ENCODE assay signal across 1 cellular context in the genomic region with DNA sequence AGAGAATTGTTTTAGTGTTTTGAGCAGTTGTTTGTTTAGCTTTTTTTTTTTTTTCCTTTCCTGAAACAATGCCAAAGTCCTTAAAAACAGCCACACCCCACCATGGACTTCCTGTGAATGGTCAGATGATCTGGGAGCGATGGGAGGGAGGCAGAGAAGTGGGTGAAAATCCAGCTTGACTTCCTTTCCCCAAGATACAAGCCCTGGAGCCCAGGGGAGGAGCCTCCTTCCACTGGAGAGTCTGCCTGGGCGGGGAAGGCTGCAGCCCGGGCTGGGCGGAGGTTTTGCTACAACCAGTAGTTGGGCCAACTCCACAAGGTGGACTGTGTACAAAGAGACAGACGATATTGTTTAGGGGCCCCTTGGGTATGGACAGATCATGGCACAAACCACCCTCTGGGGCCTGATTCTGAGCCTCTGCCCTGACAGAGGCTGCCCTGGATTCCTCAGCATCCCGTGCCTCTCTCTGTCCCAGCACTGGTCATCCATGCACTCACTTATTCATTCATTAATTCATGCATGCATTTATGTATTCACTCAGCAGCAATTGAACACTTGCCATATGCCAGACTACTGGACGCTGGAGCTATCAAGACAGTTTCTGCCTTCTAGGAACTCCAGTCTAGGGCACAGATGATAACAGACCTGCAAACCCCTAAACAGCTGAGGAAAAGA.
TF ChIP-seq lines count a peak whose summit lies in the region.

No MANE protein-coding gene starts in this region.

TF ChIP-seq in HepG2, 621 proteins besides CTCF, POLR2A, EP300 and RAD21 (continues in another document):
- TF ChIP-seq TBX2 (CRISPR knock-in tag; IDR thresholded peaks at IDR 0.05; ENCODE audit: borderline replicate concordance), result peak; percentile 17; the same call in 1 of the 2 replicates
- TF ChIP-seq TBX3 (IDR thresholded peaks at IDR 0.05; ENCODE audit: borderline replicate concordance), result no peak
- no peak for TF ChIP-seq ZNF3 (CRISPR knock-in tag; IDR thresholded peaks at IDR 0.05)
- no peak for TF ChIP-seq SOX13 (IDR thresholded peaks at IDR 0.05)
- TF ChIP-seq SOX13 (CRISPR knock-in tag; conservative IDR thresholded peaks at IDR 0.05 in 1 of 2, IDR thresholded peaks at IDR 0.05 in 1 of 2), result peak in 1 of 2 experiments; percentile 15; a peak in 1 of 4 replicates
- TF ChIP-seq, protein P1, sequence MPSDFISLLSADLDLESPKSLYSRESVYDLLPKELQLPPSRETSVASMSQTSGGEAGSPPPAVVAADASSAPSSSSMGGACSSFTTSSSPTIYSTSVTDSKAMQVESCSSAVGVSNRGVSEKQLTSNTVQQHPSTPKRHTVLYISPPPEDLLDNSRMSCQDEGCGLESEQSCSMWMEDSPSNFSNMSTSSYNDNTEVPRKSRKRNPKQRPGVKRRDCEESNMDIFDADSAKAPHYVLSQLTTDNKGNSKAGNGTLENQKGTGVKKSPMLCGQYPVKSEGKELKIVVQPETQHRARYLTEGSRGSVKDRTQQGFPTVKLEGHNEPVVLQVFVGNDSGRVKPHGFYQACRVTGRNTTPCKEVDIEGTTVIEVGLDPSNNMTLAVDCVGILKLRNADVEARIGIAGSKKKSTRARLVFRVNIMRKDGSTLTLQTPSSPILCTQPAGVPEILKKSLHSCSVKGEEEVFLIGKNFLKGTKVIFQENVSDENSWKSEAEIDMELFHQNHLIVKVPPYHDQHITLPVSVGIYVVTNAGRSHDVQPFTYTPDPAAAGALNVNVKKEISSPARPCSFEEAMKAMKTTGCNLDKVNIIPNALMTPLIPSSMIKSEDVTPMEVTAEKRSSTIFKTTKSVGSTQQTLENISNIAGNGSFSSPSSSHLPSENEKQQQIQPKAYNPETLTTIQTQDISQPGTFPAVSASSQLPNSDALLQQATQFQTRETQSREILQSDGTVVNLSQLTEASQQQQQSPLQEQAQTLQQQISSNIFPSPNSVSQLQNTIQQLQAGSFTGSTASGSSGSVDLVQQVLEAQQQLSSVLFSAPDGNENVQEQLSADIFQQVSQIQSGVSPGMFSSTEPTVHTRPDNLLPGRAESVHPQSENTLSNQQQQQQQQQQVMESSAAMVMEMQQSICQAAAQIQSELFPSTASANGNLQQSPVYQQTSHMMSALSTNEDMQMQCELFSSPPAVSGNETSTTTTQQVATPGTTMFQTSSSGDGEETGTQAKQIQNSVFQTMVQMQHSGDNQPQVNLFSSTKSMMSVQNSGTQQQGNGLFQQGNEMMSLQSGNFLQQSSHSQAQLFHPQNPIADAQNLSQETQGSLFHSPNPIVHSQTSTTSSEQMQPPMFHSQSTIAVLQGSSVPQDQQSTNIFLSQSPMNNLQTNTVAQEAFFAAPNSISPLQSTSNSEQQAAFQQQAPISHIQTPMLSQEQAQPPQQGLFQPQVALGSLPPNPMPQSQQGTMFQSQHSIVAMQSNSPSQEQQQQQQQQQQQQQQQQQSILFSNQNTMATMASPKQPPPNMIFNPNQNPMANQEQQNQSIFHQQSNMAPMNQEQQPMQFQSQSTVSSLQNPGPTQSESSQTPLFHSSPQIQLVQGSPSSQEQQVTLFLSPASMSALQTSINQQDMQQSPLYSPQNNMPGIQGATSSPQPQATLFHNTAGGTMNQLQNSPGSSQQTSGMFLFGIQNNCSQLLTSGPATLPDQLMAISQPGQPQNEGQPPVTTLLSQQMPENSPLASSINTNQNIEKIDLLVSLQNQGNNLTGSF (CRISPR knock-in tag; IDR thresholded peaks at IDR 0.05), result no peak
- no peak for TF ChIP-seq ATRX (CRISPR knock-in tag; IDR thresholded peaks at IDR 0.05; ENCODE audit: borderline replicate concordance)
- peak; percentile 39; the same call in 1 of the 2 replicates for TF ChIP-seq ELF3 (CRISPR knock-in tag; IDR thresholded peaks at IDR 0.05)
- TF ChIP-seq, protein P2, sequence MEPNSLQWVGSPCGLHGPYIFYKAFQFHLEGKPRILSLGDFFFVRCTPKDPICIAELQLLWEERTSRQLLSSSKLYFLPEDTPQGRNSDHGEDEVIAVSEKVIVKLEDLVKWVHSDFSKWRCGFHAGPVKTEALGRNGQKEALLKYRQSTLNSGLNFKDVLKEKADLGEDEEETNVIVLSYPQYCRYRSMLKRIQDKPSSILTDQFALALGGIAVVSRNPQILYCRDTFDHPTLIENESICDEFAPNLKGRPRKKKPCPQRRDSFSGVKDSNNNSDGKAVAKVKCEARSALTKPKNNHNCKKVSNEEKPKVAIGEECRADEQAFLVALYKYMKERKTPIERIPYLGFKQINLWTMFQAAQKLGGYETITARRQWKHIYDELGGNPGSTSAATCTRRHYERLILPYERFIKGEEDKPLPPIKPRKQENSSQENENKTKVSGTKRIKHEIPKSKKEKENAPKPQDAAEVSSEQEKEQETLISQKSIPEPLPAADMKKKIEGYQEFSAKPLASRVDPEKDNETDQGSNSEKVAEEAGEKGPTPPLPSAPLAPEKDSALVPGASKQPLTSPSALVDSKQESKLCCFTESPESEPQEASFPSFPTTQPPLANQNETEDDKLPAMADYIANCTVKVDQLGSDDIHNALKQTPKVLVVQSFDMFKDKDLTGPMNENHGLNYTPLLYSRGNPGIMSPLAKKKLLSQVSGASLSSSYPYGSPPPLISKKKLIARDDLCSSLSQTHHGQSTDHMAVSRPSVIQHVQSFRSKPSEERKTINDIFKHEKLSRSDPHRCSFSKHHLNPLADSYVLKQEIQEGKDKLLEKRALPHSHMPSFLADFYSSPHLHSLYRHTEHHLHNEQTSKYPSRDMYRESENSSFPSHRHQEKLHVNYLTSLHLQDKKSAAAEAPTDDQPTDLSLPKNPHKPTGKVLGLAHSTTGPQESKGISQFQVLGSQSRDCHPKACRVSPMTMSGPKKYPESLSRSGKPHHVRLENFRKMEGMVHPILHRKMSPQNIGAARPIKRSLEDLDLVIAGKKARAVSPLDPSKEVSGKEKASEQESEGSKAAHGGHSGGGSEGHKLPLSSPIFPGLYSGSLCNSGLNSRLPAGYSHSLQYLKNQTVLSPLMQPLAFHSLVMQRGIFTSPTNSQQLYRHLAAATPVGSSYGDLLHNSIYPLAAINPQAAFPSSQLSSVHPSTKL (CRISPR knock-in tag; IDR thresholded peaks at IDR 0.05), result peak; percentile 26; the same call in 1 of the 2 replicates
- TF ChIP-seq, protein P3, sequence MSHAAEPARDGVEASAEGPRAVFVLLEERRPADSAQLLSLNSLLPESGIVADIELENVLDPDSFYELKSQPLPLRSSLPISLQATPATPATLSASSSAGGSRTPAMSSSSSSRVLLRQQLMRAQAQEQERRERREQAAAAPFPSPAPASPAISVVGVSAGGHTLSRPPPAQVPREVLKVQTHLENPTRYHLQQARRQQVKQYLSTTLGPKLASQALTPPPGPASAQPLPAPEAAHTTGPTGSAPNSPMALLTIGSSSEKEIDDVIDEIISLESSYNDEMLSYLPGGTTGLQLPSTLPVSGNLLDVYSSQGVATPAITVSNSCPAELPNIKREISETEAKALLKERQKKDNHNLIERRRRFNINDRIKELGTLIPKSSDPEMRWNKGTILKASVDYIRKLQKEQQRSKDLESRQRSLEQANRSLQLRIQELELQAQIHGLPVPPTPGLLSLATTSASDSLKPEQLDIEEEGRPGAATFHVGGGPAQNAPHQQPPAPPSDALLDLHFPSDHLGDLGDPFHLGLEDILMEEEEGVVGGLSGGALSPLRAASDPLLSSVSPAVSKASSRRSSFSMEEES (CRISPR knock-in tag; IDR thresholded peaks at IDR 0.05), result peak; percentile 57; the same call in 1 of the 2 replicates
- TF ChIP-seq ZNF317 (CRISPR knock-in tag; IDR thresholded peaks at IDR 0.05), result peak; percentile 65; the same call in 1 of the 2 replicates
- TF ChIP-seq, protein P4, sequence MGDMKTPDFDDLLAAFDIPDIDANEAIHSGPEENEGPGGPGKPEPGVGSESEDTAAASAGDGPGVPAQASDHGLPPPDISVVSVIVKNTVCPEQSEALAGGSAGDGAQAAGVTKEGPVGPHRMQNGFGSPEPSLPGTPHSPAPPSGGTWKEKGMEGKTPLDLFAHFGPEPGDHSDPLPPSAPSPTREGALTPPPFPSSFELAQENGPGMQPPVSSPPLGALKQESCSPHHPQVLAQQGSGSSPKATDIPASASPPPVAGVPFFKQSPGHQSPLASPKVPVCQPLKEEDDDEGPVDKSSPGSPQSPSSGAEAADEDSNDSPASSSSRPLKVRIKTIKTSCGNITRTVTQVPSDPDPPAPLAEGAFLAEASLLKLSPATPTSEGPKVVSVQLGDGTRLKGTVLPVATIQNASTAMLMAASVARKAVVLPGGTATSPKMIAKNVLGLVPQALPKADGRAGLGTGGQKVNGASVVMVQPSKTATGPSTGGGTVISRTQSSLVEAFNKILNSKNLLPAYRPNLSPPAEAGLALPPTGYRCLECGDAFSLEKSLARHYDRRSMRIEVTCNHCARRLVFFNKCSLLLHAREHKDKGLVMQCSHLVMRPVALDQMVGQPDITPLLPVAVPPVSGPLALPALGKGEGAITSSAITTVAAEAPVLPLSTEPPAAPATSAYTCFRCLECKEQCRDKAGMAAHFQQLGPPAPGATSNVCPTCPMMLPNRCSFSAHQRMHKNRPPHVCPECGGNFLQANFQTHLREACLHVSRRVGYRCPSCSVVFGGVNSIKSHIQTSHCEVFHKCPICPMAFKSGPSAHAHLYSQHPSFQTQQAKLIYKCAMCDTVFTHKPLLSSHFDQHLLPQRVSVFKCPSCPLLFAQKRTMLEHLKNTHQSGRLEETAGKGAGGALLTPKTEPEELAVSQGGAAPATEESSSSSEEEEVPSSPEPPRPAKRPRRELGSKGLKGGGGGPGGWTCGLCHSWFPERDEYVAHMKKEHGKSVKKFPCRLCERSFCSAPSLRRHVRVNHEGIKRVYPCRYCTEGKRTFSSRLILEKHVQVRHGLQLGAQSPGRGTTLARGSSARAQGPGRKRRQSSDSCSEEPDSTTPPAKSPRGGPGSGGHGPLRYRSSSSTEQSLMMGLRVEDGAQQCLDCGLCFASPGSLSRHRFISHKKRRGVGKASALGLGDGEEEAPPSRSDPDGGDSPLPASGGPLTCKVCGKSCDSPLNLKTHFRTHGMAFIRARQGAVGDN (CRISPR knock-in tag; IDR thresholded peaks at IDR 0.05), result peak; percentile 48
- TF ChIP-seq, protein P5, sequence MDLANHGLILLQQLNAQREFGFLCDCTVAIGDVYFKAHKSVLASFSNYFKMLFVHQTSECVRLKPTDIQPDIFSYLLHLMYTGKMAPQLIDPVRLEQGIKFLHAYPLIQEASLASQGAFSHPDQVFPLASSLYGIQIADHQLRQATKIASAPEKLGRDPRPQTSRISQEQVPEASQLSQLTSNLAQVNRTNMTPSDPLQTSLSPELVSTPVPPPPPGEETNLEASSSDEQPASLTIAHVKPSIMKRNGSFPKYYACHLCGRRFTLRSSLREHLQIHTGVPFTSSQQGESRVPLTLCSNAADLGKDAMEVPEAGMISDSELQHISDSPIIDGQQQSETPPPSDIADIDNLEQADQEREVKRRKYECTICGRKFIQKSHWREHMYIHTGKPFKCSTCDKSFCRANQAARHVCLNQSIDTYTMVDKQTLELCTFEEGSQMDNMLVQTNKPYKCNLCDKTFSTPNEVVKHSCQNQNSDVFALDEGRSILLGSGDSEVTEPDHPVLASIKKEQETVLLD (CRISPR knock-in tag; IDR thresholded peaks at IDR 0.05; ENCODE audit: low read depth), result no peak
- TF ChIP-seq, protein P6, sequence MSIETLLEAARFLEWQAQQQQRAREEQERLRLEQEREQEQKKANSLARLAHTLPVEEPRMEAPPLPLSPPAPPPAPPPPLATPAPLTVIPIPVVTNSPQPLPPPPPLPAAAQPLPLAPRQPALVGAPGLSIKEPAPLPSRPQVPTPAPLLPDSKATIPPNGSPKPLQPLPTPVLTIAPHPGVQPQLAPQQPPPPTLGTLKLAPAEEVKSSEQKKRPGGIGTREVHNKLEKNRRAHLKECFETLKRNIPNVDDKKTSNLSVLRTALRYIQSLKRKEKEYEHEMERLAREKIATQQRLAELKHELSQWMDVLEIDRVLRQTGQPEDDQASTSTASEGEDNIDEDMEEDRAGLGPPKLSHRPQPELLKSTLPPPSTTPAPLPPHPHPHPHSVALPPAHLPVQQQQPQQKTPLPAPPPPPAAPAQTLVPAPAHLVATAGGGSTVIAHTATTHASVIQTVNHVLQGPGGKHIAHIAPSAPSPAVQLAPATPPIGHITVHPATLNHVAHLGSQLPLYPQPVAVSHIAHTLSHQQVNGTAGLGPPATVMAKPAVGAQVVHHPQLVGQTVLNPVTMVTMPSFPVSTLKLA (IDR thresholded peaks at IDR 0.05), result no peak
- TF ChIP-seq, protein P7, sequence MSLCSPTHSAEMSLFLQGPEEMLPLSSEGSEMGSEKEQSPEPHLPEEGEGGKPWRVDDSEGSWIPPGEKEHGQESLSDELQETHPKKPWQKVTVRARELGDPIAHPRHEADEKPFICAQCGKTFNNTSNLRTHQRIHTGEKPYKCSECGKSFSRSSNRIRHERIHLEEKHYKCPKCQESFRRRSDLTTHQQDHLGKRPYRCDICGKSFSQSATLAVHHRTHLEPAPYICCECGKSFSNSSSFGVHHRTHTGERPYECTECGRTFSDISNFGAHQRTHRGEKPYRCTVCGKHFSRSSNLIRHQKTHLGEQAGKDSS (CRISPR knock-in tag; IDR thresholded peaks at IDR 0.05; ENCODE audit: borderline replicate concordance, low read depth), result no peak
- TF ChIP-seq, protein P8, sequence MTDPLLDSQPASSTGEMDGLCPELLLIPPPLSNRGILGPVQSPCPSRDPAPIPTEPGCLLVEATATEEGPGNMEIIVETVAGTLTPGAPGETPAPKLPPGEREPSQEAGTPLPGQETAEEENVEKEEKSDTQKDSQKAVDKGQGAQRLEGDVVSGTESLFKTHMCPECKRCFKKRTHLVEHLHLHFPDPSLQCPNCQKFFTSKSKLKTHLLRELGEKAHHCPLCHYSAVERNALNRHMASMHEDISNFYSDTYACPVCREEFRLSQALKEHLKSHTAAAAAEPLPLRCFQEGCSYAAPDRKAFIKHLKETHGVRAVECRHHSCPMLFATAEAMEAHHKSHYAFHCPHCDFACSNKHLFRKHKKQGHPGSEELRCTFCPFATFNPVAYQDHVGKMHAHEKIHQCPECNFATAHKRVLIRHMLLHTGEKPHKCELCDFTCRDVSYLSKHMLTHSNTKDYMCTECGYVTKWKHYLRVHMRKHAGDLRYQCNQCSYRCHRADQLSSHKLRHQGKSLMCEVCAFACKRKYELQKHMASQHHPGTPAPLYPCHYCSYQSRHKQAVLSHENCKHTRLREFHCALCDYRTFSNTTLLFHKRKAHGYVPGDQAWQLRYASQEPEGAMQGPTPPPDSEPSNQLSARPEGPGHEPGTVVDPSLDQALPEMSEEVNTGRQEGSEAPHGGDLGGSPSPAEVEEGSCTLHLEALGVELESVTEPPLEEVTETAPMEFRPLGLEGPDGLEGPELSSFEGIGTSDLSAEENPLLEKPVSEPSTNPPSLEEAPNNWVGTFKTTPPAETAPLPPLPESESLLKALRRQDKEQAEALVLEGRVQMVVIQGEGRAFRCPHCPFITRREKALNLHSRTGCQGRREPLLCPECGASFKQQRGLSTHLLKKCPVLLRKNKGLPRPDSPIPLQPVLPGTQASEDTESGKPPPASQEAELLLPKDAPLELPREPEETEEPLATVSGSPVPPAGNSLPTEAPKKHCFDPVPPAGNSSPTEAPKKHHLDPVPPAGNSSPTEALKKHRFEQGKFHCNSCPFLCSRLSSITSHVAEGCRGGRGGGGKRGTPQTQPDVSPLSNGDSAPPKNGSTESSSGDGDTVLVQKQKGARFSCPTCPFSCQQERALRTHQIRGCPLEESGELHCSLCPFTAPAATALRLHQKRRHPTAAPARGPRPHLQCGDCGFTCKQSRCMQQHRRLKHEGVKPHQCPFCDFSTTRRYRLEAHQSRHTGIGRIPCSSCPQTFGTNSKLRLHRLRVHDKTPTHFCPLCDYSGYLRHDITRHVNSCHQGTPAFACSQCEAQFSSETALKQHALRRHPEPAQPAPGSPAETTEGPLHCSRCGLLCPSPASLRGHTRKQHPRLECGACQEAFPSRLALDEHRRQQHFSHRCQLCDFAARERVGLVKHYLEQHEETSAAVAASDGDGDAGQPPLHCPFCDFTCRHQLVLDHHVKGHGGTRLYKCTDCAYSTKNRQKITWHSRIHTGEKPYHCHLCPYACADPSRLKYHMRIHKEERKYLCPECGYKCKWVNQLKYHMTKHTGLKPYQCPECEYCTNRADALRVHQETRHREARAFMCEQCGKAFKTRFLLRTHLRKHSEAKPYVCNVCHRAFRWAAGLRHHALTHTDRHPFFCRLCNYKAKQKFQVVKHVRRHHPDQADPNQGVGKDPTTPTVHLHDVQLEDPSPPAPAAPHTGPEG (CRISPR knock-in tag; IDR thresholded peaks at IDR 0.05), result no peak
- TF ChIP-seq YEATS2 (CRISPR knock-in tag; IDR thresholded peaks at IDR 0.05; ENCODE audit: borderline replicate concordance), result no peak
- no peak for TF ChIP-seq ZNF703 (CRISPR knock-in tag; IDR thresholded peaks at IDR 0.05; ENCODE audit: borderline replicate concordance)
